6 cellular contexts compared by ENCODE assay signal in the genomic region with DNA sequence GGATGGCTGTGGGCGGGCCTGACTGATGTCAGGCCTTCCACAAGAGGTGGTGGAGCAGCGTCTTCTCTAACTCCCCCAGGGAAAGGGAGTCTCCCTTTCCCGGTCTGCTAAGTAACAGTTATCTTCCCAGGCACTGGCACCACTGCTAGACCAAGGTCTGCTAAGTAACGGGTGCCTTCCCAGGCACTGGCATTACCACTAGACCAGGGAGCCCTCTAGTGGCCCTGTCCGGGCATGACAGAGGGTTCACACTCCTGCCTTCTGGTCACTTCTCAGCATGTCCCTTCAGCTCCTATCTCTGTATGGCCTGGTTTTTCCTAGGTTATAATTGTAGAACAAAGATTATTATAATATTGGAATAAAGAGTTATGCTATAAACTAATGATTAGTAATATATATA. TPM values are rescaled to one million over a fixed set of nuclear protein-coding genes. Genes with fewer than 3 reads are reported as not detected.
DNase-seq lines count a peak whose midpoint lies in the region; ATAC-seq and TF ChIP-seq lines count a peak whose summit lies in the region.
"Not testable (repeated sequence)": the region's sequence is repeated elsewhere in the genome, so short reads cannot be mapped to it uniquely, and the experiment has no call there.

No MANE protein-coding gene starts in this region.

- DNase-seq in GM20000 (ENCODE audit: low spot score) = not testable (repeated sequence)
- DNase-seq in NCI-H2029 (lab: John Stamatoyannopoulos, UW) = peak; percentile 35
- DNase-seq in activated CD4-positive, alpha-beta T cell treated with anti-CD3 and anti-CD28 coated beads for 36 hours = peak; percentile 91
- peak; percentile 83 to 97 (median 90) for DNase-seq in dorsolateral prefrontal cortex
- peak; percentile 93 for DNase-seq in omental fat pad (ENCODE audit: low spot score)

- H3K9me3 Mint-ChIP-seq in activated CD4-positive, alpha-beta T cell treated with anti-CD3 and anti-CD28 coated beads for 36 hours (ENCODE audit: low read depth) = not testable (repeated sequence)

- not testable (repeated sequence) for H3K4me3 ChIP-seq in dorsolateral prefrontal cortex

- POLR2A ChIA-PET in activated CD4-positive, alpha-beta T cell treated with anti-CD3 and anti-CD28 coated beads for 36 hours (lab: Charles Lee) = not testable (repeated sequence)

- H3K4me1 Mint-ChIP-seq in activated CD4-positive, alpha-beta T cell treated with anti-CD3 and anti-CD28 coated beads for 36 hours = peaks cover 49% of the 10 kb centered on the region

- peak overlapping the region; percentile 64 for H3K4me3 Mint-ChIP-seq in activated CD4-positive, alpha-beta T cell treated with anti-CD3 and anti-CD28 coated beads for 36 hours

- TF ChIP-seq CTCF in 22Rv1 (IDR thresholded peaks at IDR 0.05) = peak; percentile 66
- TF ChIP-seq CTCF in GM20000 (IDR thresholded peaks at IDR 0.05; ENCODE audit: extremely low read depth, missing control alignments) = peak; percentile 24
- peak; percentile 20 to 71 (median 56) for TF ChIP-seq CTCF in dorsolateral prefrontal cortex (IDR thresholded peaks at IDR 0.05 in 54 of 56, conservative IDR thresholded peaks at IDR 0.05 in 2 of 56; ENCODE audit: low read depth in 1 of 56, partially characterized antibody in 56 of 56)
- TF ChIP-seq CTCF in omental fat pad (IDR thresholded peaks at IDR 0.05) = not testable (repeated sequence)

- not testable (repeated sequence) for H3K27me3 Mint-ChIP-seq in activated CD4-positive, alpha-beta T cell treated with anti-CD3 and anti-CD28 coated beads for 36 hours

- intact Hi-C loops in activated CD4-positive, alpha-beta T cell treated with anti-CD3 and anti-CD28 coated beads for 36 hours (cut with DNase I, micrococcal nuclease) = loop anchor here (1.0 to 5.0 kb wide), 5 partner anchors 9 to 70 kb away; partner anchors contain the start of genes GAL3ST4 (in 1 of the 2), GPC2 (in 1 of the 2), LAMTOR4 (in 1 of the 2) and STAG3 (in 1 of the 2)
- intact Hi-C loops in dorsolateral prefrontal cortex (cut with DNase I) = loop anchor here in 1 of 2 donors (5.0 kb wide), 1 partner anchor 86 kb away; no protein-coding TSS in a partner anchor

- not testable (repeated sequence) for H3K27ac Mint-ChIP-seq in activated CD4-positive, alpha-beta T cell treated with anti-CD3 and anti-CD28 coated beads for 36 hours

- CTCF ChIA-PET in activated CD4-positive, alpha-beta T cell treated with anti-CD3 and anti-CD28 coated beads for 36 hours (lab: Charles Lee) = interaction anchor here (0.6 to 3.1 kb wide), 12 partner anchors 10 to 90 kb away, joined by 3 to 20 read pairs (median 3); partner anchors contain the start of genes GAL3ST4, GPC2 and STAG3

- H3K27ac ChIP-seq in 22Rv1, dorsolateral prefrontal cortex: not testable (repeated sequence)

- peaks cover 36% of the 10 kb centered on the region for H3K36me3 Mint-ChIP-seq in activated CD4-positive, alpha-beta T cell treated with anti-CD3 and anti-CD28 coated beads for 36 hours (ENCODE audit: low read depth)

- peak; percentile 8 for ATAC-seq in activated CD4-positive, alpha-beta T cell treated with anti-CD3 and anti-CD28 coated beads for 36 hours
- ATAC-seq in omental fat pad (ENCODE audit: low FRiP score) = peak; percentile 30

- H3K27me3 ChIP-seq in dorsolateral prefrontal cortex = not testable (repeated sequence)

RNA-seq across cellular contexts. Expression of gene PVRIG, which starts 1.8 kb away (rescaled TPM):
- 10 to 100 TPM; 26.9 to 27.7 TPM for total RNA-seq in activated CD4-positive, alpha-beta T cell treated with anti-CD3 and anti-CD28 coated beads for 36 hours
- total RNA-seq in dorsolateral prefrontal cortex (1 to 10 TPM in 5 of 120 experiments, under 1 TPM in 4, not detected in 111; 0.36 to 2.3 (median 1.4) TPM), omental fat pad (1 to 10 TPM in 2 of 4 donors, under 1 TPM in 1, not detected in 1; 0.74 to 2.2 (median 1.1) TPM)

RNA-seq across cellular contexts. Expression of gene STAG3, which starts 40.2 kb away (rescaled TPM):
- 10 to 100 TPM; 24.7 to 28.3 TPM for total RNA-seq in activated CD4-positive, alpha-beta T cell treated with anti-CD3 and anti-CD28 coated beads for 36 hours
- total RNA-seq in dorsolateral prefrontal cortex (1 to 10 TPM in 119 of 120 experiments, under 1 TPM in 1; 0.87 to 7.2 (median 2.7) TPM), omental fat pad (1 to 10 TPM in 1 of 4 donors, under 1 TPM in 3; 0.28 to 1.7 (median 0.85) TPM)

RNA-seq across cellular contexts. Expression of gene GPC2, which starts 40.8 kb away (rescaled TPM):
- total RNA-seq in activated CD4-positive, alpha-beta T cell treated with anti-CD3 and anti-CD28 coated beads for 36 hours = 1 to 10 TPM; 5.3 to 6.1 TPM
- 1 to 10 TPM in 118 of 120 experiments, under 1 TPM in 2; 0.84 to 7.1 (median 2.4) TPM for total RNA-seq in dorsolateral prefrontal cortex
- total RNA-seq in omental fat pad = under 1 TPM in 1 of 4 donors, not detected in 3; 0.48 TPM

RNA-seq across cellular contexts. Expression of gene GAL3ST4, which starts 49.5 kb away (rescaled TPM):
- total RNA-seq in activated CD4-positive, alpha-beta T cell treated with anti-CD3 and anti-CD28 coated beads for 36 hours = 1 to 10 TPM; 4.6 to 7.2 TPM
- total RNA-seq in dorsolateral prefrontal cortex (10 to 100 TPM in 13 of 120 experiments, 1 to 10 TPM in 107; 2.6 to 14.0 (median 6.2) TPM), omental fat pad (1 to 10 TPM in 2 of 4 donors, under 1 TPM in 2; 0.75 to 2.2 (median 1.1) TPM)

RNA-seq across cellular contexts. Expression of gene TRAPPC14, which starts 59.4 kb away (rescaled TPM):
- total RNA-seq in activated CD4-positive, alpha-beta T cell treated with anti-CD3 and anti-CD28 coated beads for 36 hours = 10 to 100 TPM; 15.0 to 17.6 TPM
- total RNA-seq in dorsolateral prefrontal cortex (10 to 100 TPM; 16.3 to 52.5 (median 30.3) TPM), omental fat pad (10 to 100 TPM in 2 of 4 donors, 1 to 10 TPM in 2; 5.7 to 13.2 (median 10.6) TPM)

Comparison
In these comparisons a context has a peak if more than half of its experiments do, and no peak if none do; other contexts are left out.
1. RNA of gene PVRIG, which starts 1.8 kb away (total RNA-seq): 26.9 to 27.7 TPM in activated CD4-positive, alpha-beta T cell treated with anti-CD3 and anti-CD28 coated beads for 36 hours; 0.74 to 2.2 TPM in omental fat pad and 0.36 to 2.3 TPM in dorsolateral prefrontal cortex; every median in the first group is over 4 times any median in the second.